2 cellular contexts compared by ENCODE assay signal in genomic region chr1:206482611-206483010, GRCh38.
TF ChIP-seq lines count a peak whose summit lies in the region.

No MANE protein-coding gene starts in this region.

TF ChIP-seq in IMR-90, 13 proteins besides CTCF, POLR2A, EP300 and RAD21 (continued from another document):
- TF ChIP-seq BHLHE40 (IDR thresholded peaks at IDR 0.05; ENCODE audit: low read depth, low read length): no peak
- TF ChIP-seq CEBPB (IDR thresholded peaks at IDR 0.05; ENCODE audit: low read depth, low read length): no peak
- TF ChIP-seq RFX5 (IDR thresholded peaks at IDR 0.05; ENCODE audit: low read depth, low read length): no peak
- TF ChIP-seq FOS (IDR thresholded peaks at IDR 0.05; ENCODE audit: low read depth, low read length): no peak
- TF ChIP-seq MAZ (IDR thresholded peaks at IDR 0.05; ENCODE audit: borderline replicate concordance, low read depth, low read length): no peak
- TF ChIP-seq MAFK (IDR thresholded peaks at IDR 0.05; ENCODE audit: low read depth, low read length): no peak
- no peak for TF ChIP-seq ELK1 (IDR thresholded peaks at IDR 0.05; ENCODE audit: borderline replicate concordance, low read depth, low read length)
- no peak for TF ChIP-seq RCOR1 (IDR thresholded peaks at IDR 0.05; ENCODE audit: insufficient replicate concordance, low read length)
- TF ChIP-seq USF2 (IDR thresholded peaks at IDR 0.05; ENCODE audit: low read depth, low read length): no peak
- TF ChIP-seq MXI1 (IDR thresholded peaks at IDR 0.05; ENCODE audit: borderline replicate concordance, low read depth, low read length): no peak

TF ChIP-seq in HEK293T, 16 proteins besides CTCF, POLR2A, EP300 and RAD21:
- TF ChIP-seq PKNOX1 (IDR thresholded peaks at IDR 0.05) (no peak), FOXK2 (IDR thresholded peaks at IDR 0.05) (no peak), FOXA1 (IDR thresholded peaks at IDR 0.05) (no peak), CTBP1 (IDR thresholded peaks at IDR 0.05; ENCODE audit: borderline replicate concordance) (no peak), L3MBTL2 (conservative IDR thresholded peaks at IDR 0.05) (no peak), HDGF (IDR thresholded peaks at IDR 0.05; ENCODE audit: borderline replicate concordance) (no peak), ELF4 (IDR thresholded peaks at IDR 0.05) (no peak), ZNF384 (IDR thresholded peaks at IDR 0.05) (no peak), ARNT (IDR thresholded peaks at IDR 0.05) (no peak), SUZ12 (IDR thresholded peaks at IDR 0.05) (no peak), SP1 (IDR thresholded peaks at IDR 0.05) (no peak), BHLHE40 (IDR thresholded peaks at IDR 0.05; ENCODE audit: borderline replicate concordance) (no peak), TARDBP (IDR thresholded peaks at IDR 0.05) (no peak), FOXM1 (IDR thresholded peaks at IDR 0.05; ENCODE audit: borderline replicate concordance) (no peak), NFRKB (IDR thresholded peaks at IDR 0.05) (no peak), LEF1 (IDR thresholded peaks at IDR 0.05; ENCODE audit: borderline replicate concordance) (no peak)
